Comparison of ENCODE assay signal across 17 cellular contexts in genomic region chr4:36281384-36282106, GRCh38. TPM values are rescaled to one million over a fixed set of nuclear protein-coding genes. Genes with fewer than 3 reads are reported as not detected.
DNase-seq lines count a peak whose midpoint lies in the region; ATAC-seq lines count a peak whose summit lies in the region.
"Had no signal": no experiment of that assay in that cellular context is flagged by ENCODE, and none has a peak within 500 bp of the region (broad histone marks: within the 10 kb centered on the region; RNA-seq: fewer than 3 reads in every experiment).

Gene DTHD1, plus strand, starts transcription at chr4:36281616. Its CDS starts 143 bp downstream, at chr4:36281759.

- H3K56ac ChIP-seq in mesendoderm (ENCODE audit: low read length): no peak within 1 kb of the TSS

- no peaks in the 10 kb centered on the region for H3K27me3 ChIP-seq in mesendoderm (ENCODE audit: insufficient read depth, low read length, poor library complexity)
- H3K27me3 ChIP-seq: ascending aorta had no signal

- H3K4me3 Mint-ChIP-seq in activated naive CD4-positive, alpha-beta T cell treated with anti-CD3 and anti-CD28 coated beads, Interleukin-2, amount 50 U/mL, for 24 hours: peak within 1 kb of the TSS; percentile 66
- H3K4me3 Mint-ChIP-seq in activated naive CD4-positive, alpha-beta T cell treated with anti-CD3 and anti-CD28 coated beads, Interleukin-2, amount 10 ng/mL, durations not matched to agents 7 days and 5 days: no peak within 1 kb of the TSS
- H3K4me3 Mint-ChIP-seq in activated CD4-positive, alpha-beta memory T cell treated with anti-CD3 and anti-CD28 coated beads, Interleukin-2, amount 10 ng/mL, durations not matched to agents 7 days and 5 days: peak within 1 kb of the TSS; percentile 11
- peak within 1 kb of the TSS; percentile 88 to 95 (median 91) for H3K4me3 Mint-ChIP-seq in immature natural killer cell
- H3K4me3 Mint-ChIP-seq: activated B cell treated with CpG ODN at 0.5 μM for 24 hours, naive B cell had no signal

- H4K5ac ChIP-seq in mesendoderm (ENCODE audit: low read length): no peak within 1 kb of the TSS

- no peak within 1 kb of the TSS for H3K9ac ChIP-seq in mesendoderm (ENCODE audit: low read length)

- H3K27ac ChIP-seq in temporal lobe (ENCODE audit: low read depth, low read length): peak within 1 kb of the TSS; percentile 96
- no peak within 1 kb of the TSS for H3K27ac ChIP-seq in mesendoderm (ENCODE audit: low read depth, low read length)
- H3K27ac ChIP-seq: ascending aorta had no signal

- H4K8ac ChIP-seq in mesendoderm (ENCODE audit: low read depth, low read length): no peak within 1 kb of the TSS

- H2BK120ac ChIP-seq in mesendoderm (ENCODE audit: low read depth, low read length): no peak within 1 kb of the TSS

- H2BK15ac ChIP-seq in mesendoderm (replicated peaks; ENCODE audit: low read depth): no peak within 1 kb of the TSS

- no peak within 1 kb of the TSS for H3K23ac ChIP-seq in mesendoderm (ENCODE audit: low read length)

- H3K79me1 ChIP-seq in mesendoderm (ENCODE audit: low read length): no peaks in the 10 kb centered on the region

- H2AK5ac ChIP-seq in mesendoderm (ENCODE audit: low read length): no peak within 1 kb of the TSS

- peaks cover 44% of the 10 kb centered on the region for H3K4me1 Mint-ChIP-seq in activated naive CD4-positive, alpha-beta T cell treated with anti-CD3 and anti-CD28 coated beads, Interleukin-2, amount 50 U/mL, for 24 hours
- H3K4me1 Mint-ChIP-seq in activated naive CD4-positive, alpha-beta T cell treated with anti-CD3 and anti-CD28 coated beads, Interleukin-2, amount 10 ng/mL, durations not matched to agents 7 days and 5 days: peaks cover 49% of the 10 kb centered on the region
- peaks cover 87% of the 10 kb centered on the region for H3K4me1 Mint-ChIP-seq in activated CD4-positive, alpha-beta memory T cell treated with anti-CD3 and anti-CD28 coated beads, Interleukin-2, amount 10 ng/mL, durations not matched to agents 7 days and 5 days
- peaks cover 93 to 96% of the 10 kb centered on the region in 2 donors for H3K4me1 Mint-ChIP-seq in immature natural killer cell

- no peak within 1 kb of the TSS for H3K4ac ChIP-seq in mesendoderm (ENCODE audit: low read depth, low read length)

- H3K18ac ChIP-seq in mesendoderm (ENCODE audit: low read length): no peak within 1 kb of the TSS

- no peaks in the 10 kb centered on the region for H3K79me2 ChIP-seq in mesendoderm (ENCODE audit: control insufficient read depth, insufficient read depth, low read length)

- no peak for ATAC-seq in GM21619 (IDR thresholded peaks at IDR 0.05; ENCODE audit: unreplicated experiment)
- no peak for ATAC-seq in HG02981 (IDR thresholded peaks at IDR 0.05; ENCODE audit: unreplicated experiment)

- no peak within 1 kb of the TSS for H3K4me3 ChIP-seq in mesendoderm (ENCODE audit: low read length)
- H3K4me3 ChIP-seq: ascending aorta had no signal

- no peaks in the 10 kb centered on the region for H3K27me3 Mint-ChIP-seq in activated naive CD4-positive, alpha-beta T cell treated with anti-CD3 and anti-CD28 coated beads, Interleukin-2, amount 50 U/mL, for 24 hours
- H3K27me3 Mint-ChIP-seq in activated naive CD4-positive, alpha-beta T cell treated with anti-CD3 and anti-CD28 coated beads, Interleukin-2, amount 10 ng/mL, durations not matched to agents 7 days and 5 days: peaks cover 3% of the 10 kb centered on the region
- peaks cover 2% of the 10 kb centered on the region for H3K27me3 Mint-ChIP-seq in activated CD4-positive, alpha-beta memory T cell treated with anti-CD3 and anti-CD28 coated beads, Interleukin-2, amount 10 ng/mL, durations not matched to agents 7 days and 5 days
- peaks cover 0 to 15% (median 0%) of the 10 kb centered on the region in 3 donors for H3K27me3 Mint-ChIP-seq in immature natural killer cell (ENCODE audit: low read depth in 3 of 3)

- no peaks in the 10 kb centered on the region for H3K36me3 Mint-ChIP-seq in activated naive CD4-positive, alpha-beta T cell treated with anti-CD3 and anti-CD28 coated beads, Interleukin-2, amount 50 U/mL, for 24 hours
- H3K36me3 Mint-ChIP-seq in activated naive CD4-positive, alpha-beta T cell treated with anti-CD3 and anti-CD28 coated beads, Interleukin-2, amount 10 ng/mL, durations not matched to agents 7 days and 5 days: peaks cover 14% of the 10 kb centered on the region
- H3K36me3 Mint-ChIP-seq in activated CD4-positive, alpha-beta memory T cell treated with anti-CD3 and anti-CD28 coated beads, Interleukin-2, amount 10 ng/mL, durations not matched to agents 7 days and 5 days (ENCODE audit: low read depth): peaks cover 31% of the 10 kb centered on the region
- H3K36me3 Mint-ChIP-seq in immature natural killer cell: peaks cover 0 to 8% (median 3%) of the 10 kb centered on the region in 3 donors
- H3K36me3 Mint-ChIP-seq: naive B cell had no signal

- H3K9me3 Mint-ChIP-seq in activated naive CD4-positive, alpha-beta T cell treated with anti-CD3 and anti-CD28 coated beads, Interleukin-2, amount 50 U/mL, for 24 hours: peaks cover 5% of the 10 kb centered on the region
- H3K9me3 Mint-ChIP-seq in activated naive CD4-positive, alpha-beta T cell treated with anti-CD3 and anti-CD28 coated beads, Interleukin-2, amount 10 ng/mL, durations not matched to agents 7 days and 5 days: peaks cover 9% of the 10 kb centered on the region
- peaks cover 3% of the 10 kb centered on the region for H3K9me3 Mint-ChIP-seq in activated CD4-positive, alpha-beta memory T cell treated with anti-CD3 and anti-CD28 coated beads, Interleukin-2, amount 10 ng/mL, durations not matched to agents 7 days and 5 days
- no peaks in the 10 kb centered on the region for H3K9me3 Mint-ChIP-seq in immature natural killer cell
- H3K9me3 Mint-ChIP-seq: activated B cell treated with CpG ODN at 0.5 μM for 24 hours, naive B cell had no signal

- DNase-seq in activated naive CD4-positive, alpha-beta T cell treated with anti-CD3 and anti-CD28 coated beads, Interleukin-2, amount 10 ng/mL, durations not matched to agents 7 days and 5 days: no peak
- peak; percentile 31 for DNase-seq in activated CD4-positive, alpha-beta memory T cell treated with anti-CD3 and anti-CD28 coated beads, Interleukin-2, amount 10 ng/mL, durations not matched to agents 7 days and 5 days
- DNase-seq in immature natural killer cell: peak; percentile 66 to 81 (median 75)
- DNase-seq in mesendoderm: no peak
- DNase-seq: activated B cell treated with CpG ODN at 0.5 μM for 24 hours, EL, erythroblast, naive B cell, NCI-H1092 treated with DMSO at 0.1 percent for 48 hours, NCI-H526 treated with DMSO at 0.1 percent for 48 hours, SHP77 treated with DMSO at 0.1 percent for 48 hours, small intestine had no signal

- CTCF ChIA-PET in activated naive CD4-positive, alpha-beta T cell treated with anti-CD3 and anti-CD28 coated beads, Interleukin-2, amount 10 ng/mL, durations not matched to agents 7 days and 5 days (lab: Charles Lee): interaction anchor here (0.7 to 1.7 kb wide), 3 partner anchors 13 to 119 kb away, joined by 3 to 5 read pairs (median 4); no protein-coding TSS in a partner anchor
- CTCF ChIA-PET in activated CD4-positive, alpha-beta memory T cell treated with anti-CD3 and anti-CD28 coated beads, Interleukin-2, amount 10 ng/mL, durations not matched to agents 7 days and 5 days (lab: Charles Lee): interaction anchor here (0.8 to 1.9 kb wide), 3 partner anchors 37 to 118 kb away, joined by 3 to 6 read pairs (median 3); partner anchors contain the start of gene ARAP2

- no peaks in the 10 kb centered on the region for H3K36me3 ChIP-seq in mesendoderm (ENCODE audit: control insufficient read depth, insufficient read depth, low read length)
- H3K36me3 ChIP-seq: ascending aorta had no signal

- no peak within 1 kb of the TSS for H2BK5ac ChIP-seq in mesendoderm (ENCODE audit: low read length)

- POLR2A ChIA-PET in activated CD4-positive, alpha-beta memory T cell treated with anti-CD3 and anti-CD28 coated beads, Interleukin-2, amount 10 ng/mL, durations not matched to agents 7 days and 5 days (lab: Charles Lee): interaction anchor here (0.7 to 3.6 kb wide), 5 partner anchors 16 to 39 kb away, joined by 3 to 43 read pairs (median 3); partner anchors contain the start of gene ARAP2

- H3K27ac Mint-ChIP-seq in activated naive CD4-positive, alpha-beta T cell treated with anti-CD3 and anti-CD28 coated beads, Interleukin-2, amount 50 U/mL, for 24 hours: peak within 1 kb of the TSS; percentile 13
- H3K27ac Mint-ChIP-seq in activated naive CD4-positive, alpha-beta T cell treated with anti-CD3 and anti-CD28 coated beads, Interleukin-2, amount 10 ng/mL, durations not matched to agents 7 days and 5 days: no peak within 1 kb of the TSS
- no peak within 1 kb of the TSS for H3K27ac Mint-ChIP-seq in activated CD4-positive, alpha-beta memory T cell treated with anti-CD3 and anti-CD28 coated beads, Interleukin-2, amount 10 ng/mL, durations not matched to agents 7 days and 5 days
- H3K27ac Mint-ChIP-seq in immature natural killer cell: peak within 1 kb of the TSS; percentile 96 to 98 (median 97)
- H3K27ac Mint-ChIP-seq: activated B cell treated with CpG ODN at 0.5 μM for 24 hours had no signal

- no peak within 1 kb of the TSS for H3K4me2 ChIP-seq in mesendoderm (ENCODE audit: low read length)

- no CpG with 5 or more reads among the region's 5 CpGs for WGBS in mesendoderm (ENCODE audit: extremely low coverage, insufficient coverage, low lambda C conversion rate)

- H3K4me1 ChIP-seq in mesendoderm (ENCODE audit: control insufficient read depth, low read depth, low read length): peaks cover 5% of the 10 kb centered on the region
- H3K4me1 ChIP-seq: ascending aorta had no signal

RNA-seq across cellular contexts. Expression of gene DTHD1, which starts in this region (rescaled TPM):
- total RNA-seq in activated CD4-positive, alpha-beta memory T cell treated with anti-CD3 and anti-CD28 coated beads, Interleukin-2, amount 10 ng/mL, durations not matched to agents 7 days and 5 days: 1 to 10 TPM; 1.3 to 1.5 TPM
- 10 to 100 TPM in 2 of 3 donors, 1 to 10 TPM in 1; 7.4 to 30.0 (median 15.6) TPM for polyA plus RNA-seq in immature natural killer cell
- 0.74 TPM for total RNA-seq in temporal lobe
- not detected for polyA plus RNA-seq in mesendoderm (2013, experiment 1 of 2)
- not detected for polyA plus RNA-seq in mesendoderm (2013, experiment 2 of 2)
- total RNA-seq: activated B cell treated with CpG ODN at 0.5 μM for 24 hours, ascending aorta had no signal

Comparison
In these comparisons a context has a peak if more than half of its experiments do, and no peak if none do; other contexts are left out.
1. H3K27ac Mint-ChIP-seq: peak in activated naive CD4-positive, alpha-beta T cell treated with anti-CD3 and anti-CD28 coated beads, Interleukin-2, amount 50 U/mL, for 24 hours (single experiment) and immature natural killer cell (6 of 6); none in activated naive CD4-positive, alpha-beta T cell treated with anti-CD3 and anti-CD28 coated beads, Interleukin-2, amount 10 ng/mL, durations not matched to agents 7 days and 5 days (single experiment) and activated CD4-positive, alpha-beta memory T cell treated with anti-CD3 and anti-CD28 coated beads, Interleukin-2, amount 10 ng/mL, durations not matched to agents 7 days and 5 days (single experiment).
2. DNase-seq: peak in activated CD4-positive, alpha-beta memory T cell treated with anti-CD3 and anti-CD28 coated beads, Interleukin-2, amount 10 ng/mL, durations not matched to agents 7 days and 5 days (single experiment) and immature natural killer cell (3 of 3); none in activated naive CD4-positive, alpha-beta T cell treated with anti-CD3 and anti-CD28 coated beads, Interleukin-2, amount 10 ng/mL, durations not matched to agents 7 days and 5 days (single experiment) and mesendoderm (single experiment).